24 cellular contexts compared by ENCODE assay signal in genomic region chr14:77622562-77622961, GRCh38. TPM values are rescaled to one million over a fixed set of nuclear protein-coding genes. Genes with fewer than 3 reads are reported as not detected.
DNase-seq lines count a peak whose midpoint lies in the region; ATAC-seq, FAIRE-seq and TF ChIP-seq lines count a peak whose summit lies in the region.
"Had no signal": no experiment of that assay in that cellular context is flagged by ENCODE, and none has a peak within 500 bp of the region (broad histone marks: within the 10 kb centered on the region; RNA-seq: fewer than 3 reads in every experiment).

No MANE protein-coding gene starts in this region.

- no peak overlapping the region for H3K4me3 ChIP-seq in mammary epithelial cell (replicated peaks in 1 of 3; ENCODE audit: insufficient read depth in 1 of 3, low read depth in 2 of 3, low read length in 3 of 3)
- H3K4me3 ChIP-seq in bronchial epithelial cell (ENCODE audit: low read depth, low read length) = no peak overlapping the region
- no peak overlapping the region for H3K4me3 ChIP-seq in lower lobe of right lung
- H3K4me3 ChIP-seq in upper lobe of right lung = no peak overlapping the region
- H3K4me3 ChIP-seq: esophagus squamous epithelium, gastrocnemius medialis, uterus had no signal

- H3K9ac ChIP-seq in mammary epithelial cell (ENCODE audit: insufficient read depth, low read length) = no peak overlapping the region

- no peak overlapping the region for H2AFZ ChIP-seq in mammary epithelial cell (ENCODE audit: low read depth, low read length)

- H3K27ac Mint-ChIP-seq in MCF 10A (ENCODE audit: low read depth, unreplicated experiment) = no peak overlapping the region
- H3K27ac Mint-ChIP-seq in natural killer cell = no peak overlapping the region
- H3K27ac Mint-ChIP-seq: activated B cell treated with CpG ODN at 0.5 μM for 24 hours; activated CD4-positive, alpha-beta memory T cell treated with anti-CD3 and anti-CD28 coated beads for 36 hours; brain had no signal

- POLR2A ChIA-PET in MCF 10A (lab: Yijun Ruan, JAX) = interaction anchor here (0.7 to 1.4 kb wide), 4 partner anchors 9 to 164 kb away, joined by 3 read pairs; partner anchors contain the start of genes ALKBH1 and SLIRP

- no peak overlapping the region for H3K4me3 Mint-ChIP-seq in MCF 10A (ENCODE audit: unreplicated experiment)
- H3K4me3 Mint-ChIP-seq in natural killer cell = no peak overlapping the region
- H3K4me3 Mint-ChIP-seq: activated B cell treated with CpG ODN at 0.5 μM for 24 hours; activated CD4-positive, alpha-beta memory T cell treated with anti-CD3 and anti-CD28 coated beads for 36 hours; brain; nephron had no signal

- H3K9me3 Mint-ChIP-seq in MCF 10A (ENCODE audit: unreplicated experiment) (no peaks in the 10 kb centered on the region), natural killer cell (no peaks in the 10 kb centered on the region)
- H3K9me3 Mint-ChIP-seq: activated B cell treated with CpG ODN at 0.5 μM for 24 hours; activated CD4-positive, alpha-beta memory T cell treated with anti-CD3 and anti-CD28 coated beads for 36 hours had no signal

- intact Hi-C loops in MCF 10A (cut with micrococcal nuclease) = no loop called here
- intact Hi-C loops in mammary epithelial cell (cut with micrococcal nuclease) = no loop called here
- intact Hi-C loops in lower lobe of right lung (cut with DNase I) = no loop called here
- intact Hi-C loops in upper lobe of right lung (cut with DNase I) = no loop called here
- intact Hi-C loops in natural killer cell (cut with micrococcal nuclease) = no loop called here

- WGBS in mammary epithelial cell (ENCODE audit: low coverage, missing lambda C conversion rate) = 0% methylated on average over 1 of the region's 1 CpG

- no peaks in the 10 kb centered on the region for H3K27me3 ChIP-seq in mammary epithelial cell (ENCODE audit: insufficient read depth, low read length)
- H3K27me3 ChIP-seq in bronchial epithelial cell (ENCODE audit: control insufficient read depth, insufficient read depth, low read length) = no peaks in the 10 kb centered on the region
- no peaks in the 10 kb centered on the region for H3K27me3 ChIP-seq in lower lobe of right lung (ENCODE audit: low read depth)
- H3K27me3 ChIP-seq in upper lobe of right lung = no peaks in the 10 kb centered on the region
- H3K27me3 ChIP-seq: esophagus squamous epithelium, gastrocnemius medialis, uterus had no signal

- H3K4me1 ChIP-seq in mammary epithelial cell (ENCODE audit: insufficient read depth, low read length) (no peaks in the 10 kb centered on the region), lower lobe of right lung (peaks cover 8% of the 10 kb centered on the region), upper lobe of right lung (no peaks in the 10 kb centered on the region)
- H3K4me1 ChIP-seq: gastrocnemius medialis, uterus had no signal

- no peak overlapping the region for H3K4me2 ChIP-seq in mammary epithelial cell (ENCODE audit: insufficient read depth, low read depth, low read length)

- ATAC-seq in lower lobe of right lung (peak; percentile 94 to 96), upper lobe of right lung (peak; percentile 98), natural killer cell (no peak), HG03432 (IDR thresholded peaks at IDR 0.05; ENCODE audit: unreplicated experiment) (no peak)
- ATAC-seq: gastrocnemius medialis had no signal

- H3K36me3 ChIP-seq in mammary epithelial cell (ENCODE audit: insufficient read depth, low read length) (no peaks in the 10 kb centered on the region), bronchial epithelial cell (ENCODE audit: control insufficient read depth, insufficient read depth, low read length) (no peaks in the 10 kb centered on the region), lower lobe of right lung (no peaks in the 10 kb centered on the region), upper lobe of right lung (no peaks in the 10 kb centered on the region)
- H3K36me3 ChIP-seq: esophagus squamous epithelium, gastrocnemius medialis, uterus had no signal

- H3K36me3 Mint-ChIP-seq in MCF 10A (ENCODE audit: insufficient read depth, unreplicated experiment) (no peaks in the 10 kb centered on the region), natural killer cell (no peaks in the 10 kb centered on the region)
- H3K36me3 Mint-ChIP-seq: activated CD4-positive, alpha-beta memory T cell treated with anti-CD3 and anti-CD28 coated beads for 36 hours; brain had no signal

- DNase-seq in MCF 10A (ENCODE audit: unreplicated experiment) (peak; percentile 43), mammary epithelial cell (no peak), bronchial epithelial cell (ENCODE audit: low read depth) (peak; percentile 38), lower lobe of right lung (peak; percentile 75), upper lobe of right lung (peak; percentile 80), natural killer cell (no peak), HCEC 1CT (no peak)
- DNase-seq: activated B cell treated with CpG ODN at 0.5 μM for 24 hours; activated CD4-positive, alpha-beta memory T cell treated with anti-CD3 and anti-CD28 coated beads for 36 hours; activated gamma-delta T cell; COR-L47; effector memory CD4-positive, alpha-beta T cell; esophagus squamous epithelium; gastrocnemius medialis; islet precursor cell; KG1; NCI-H1930; NCI-H510A; T-helper 9 cell; uterus had no signal

- no peaks in the 10 kb centered on the region for H3K27me3 Mint-ChIP-seq in MCF 10A (ENCODE audit: insufficient read depth, unreplicated experiment)
- H3K27me3 Mint-ChIP-seq in natural killer cell (ENCODE audit: low read depth in 2 of 2) = no peaks in the 10 kb centered on the region
- H3K27me3 Mint-ChIP-seq: activated B cell treated with CpG ODN at 0.5 μM for 24 hours had no signal

- CTCF ChIA-PET in MCF 10A (lab: Yijun Ruan, JAX) = interaction anchor here (0.8 to 1.6 kb wide), 3 partner anchors 10 to 419 kb away, joined by 3 to 6 read pairs (median 3); no protein-coding TSS in a partner anchor
- CTCF ChIA-PET in mammary epithelial cell (lab: Charles Lee; ENCODE audit: low non-redundant PET) = no interaction called here

- no peaks in the 10 kb centered on the region for H3K79me2 ChIP-seq in mammary epithelial cell (ENCODE audit: insufficient read depth, low read length)

- peak; percentile 92 for FAIRE-seq in bronchial epithelial cell (lab: Jason Lieb, UNC)

- TF ChIP-seq CTCF in MCF 10A (IDR thresholded peaks at IDR 0.05; ENCODE audit: unreplicated experiment) = no peak
- TF ChIP-seq CTCF in mammary epithelial cell (conservative IDR thresholded peaks at IDR 0.05 in 1 of 2, IDR thresholded peaks at IDR 0.05 in 1 of 2; ENCODE audit: extremely low read depth in 1 of 2, insufficient read depth in 1 of 2, low read depth in 1 of 2, low read length in 2 of 2) = no peak
- no peak for TF ChIP-seq CTCF in bronchial epithelial cell (IDR thresholded peaks at IDR 0.05; ENCODE audit: insufficient read depth, low read length, severe bottlenecking)
- no peak for TF ChIP-seq CTCF in lower lobe of right lung (IDR thresholded peaks at IDR 0.05)
- no peak for TF ChIP-seq CTCF in upper lobe of right lung (IDR thresholded peaks at IDR 0.05)
- no peak for TF ChIP-seq CTCF in natural killer cell (IDR thresholded peaks at IDR 0.05)

- H4K20me1 ChIP-seq in mammary epithelial cell (ENCODE audit: insufficient read depth, low read length) = no peaks in the 10 kb centered on the region

- dilution Hi-C loops in mammary epithelial cell (cut with HindIII; ENCODE audit: low sequenced_read_pairs) = no loop called here

- H3K9me3 ChIP-seq in mammary epithelial cell (replicated peaks; ENCODE audit: insufficient read depth, low read length) (no peaks in the 10 kb centered on the region), lower lobe of right lung (no peaks in the 10 kb centered on the region), upper lobe of right lung (no peaks in the 10 kb centered on the region)
- H3K9me3 ChIP-seq: esophagus squamous epithelium, gastrocnemius medialis, uterus had no signal

- no TSS peak for BruUV-seq in MCF 10A (replicated peaks; lab: Mats Ljungman, UMichigan)
- BruUV-seq in mammary epithelial cell (replicated peaks; lab: Mats Ljungman, UMichigan) = no TSS peak

- in situ Hi-C loops in mammary epithelial cell (cut with MboI; ENCODE audit: low sequenced_read_pairs in 2 of 2) = no loop called here

- H3K27ac ChIP-seq in mammary epithelial cell (ENCODE audit: insufficient read depth, low read depth, low read length) = no peak overlapping the region
- no peak overlapping the region for H3K27ac ChIP-seq in lower lobe of right lung
- no peak overlapping the region for H3K27ac ChIP-seq in upper lobe of right lung
- H3K27ac ChIP-seq: esophagus squamous epithelium, gastrocnemius medialis, RWPE1, uterus had no signal

- H3K4me1 Mint-ChIP-seq in MCF 10A (ENCODE audit: insufficient read depth, unreplicated experiment) (no peaks in the 10 kb centered on the region), natural killer cell (no peaks in the 10 kb centered on the region)
- H3K4me1 Mint-ChIP-seq: activated B cell treated with CpG ODN at 0.5 μM for 24 hours, nephron had no signal

RNA-seq across cellular contexts. Expression of gene SPTLC2, which starts 6.1 kb away (rescaled TPM):
- total RNA-seq in MCF 10A (2022) = 10.3 and 15.8 TPM in 2 replicates
- 10 to 100 TPM; 38.7 to 47.2 TPM for total RNA-seq in mammary epithelial cell
- 21.5 TPM for polyA plus RNA-seq in mammary epithelial cell
- polyA minus RNA-seq in mammary epithelial cell = 95.2 TPM
- 26.8 and 31.9 TPM in 2 replicates for total RNA-seq in bronchial epithelial cell
- 46.1 TPM for total RNA-seq in lower lobe of right lung
- 44.2 TPM for total RNA-seq in upper lobe of right lung
- total RNA-seq in natural killer cell = 10 to 100 TPM; 35.2 to 58.6 (median 50.4) TPM

Comparison
In these comparisons a context has a peak if more than half of its experiments do, and no peak if none do; other contexts are left out.
1. DNase-seq: peak in MCF 10A (single experiment), bronchial epithelial cell (single experiment), lower lobe of right lung (single experiment) and upper lobe of right lung (single experiment); none in mammary epithelial cell (single experiment), natural killer cell (single experiment) and HCEC 1CT (single experiment).
2. ATAC-seq: peak in lower lobe of right lung (2 of 2) and upper lobe of right lung (single experiment); none in natural killer cell (0 of 3) and HG03432 (single experiment).